ENCODE assay signal across 1 cellular context in genomic region chr9:122446819-122447484, GRCh38.
TF ChIP-seq lines count a peak whose summit lies in the region.

No MANE protein-coding gene starts in this region.

TF ChIP-seq in K562, 482 proteins besides CTCF, POLR2A, EP300 and RAD21 (continued from another document and continues in another):
- TF ChIP-seq, protein P1, sequence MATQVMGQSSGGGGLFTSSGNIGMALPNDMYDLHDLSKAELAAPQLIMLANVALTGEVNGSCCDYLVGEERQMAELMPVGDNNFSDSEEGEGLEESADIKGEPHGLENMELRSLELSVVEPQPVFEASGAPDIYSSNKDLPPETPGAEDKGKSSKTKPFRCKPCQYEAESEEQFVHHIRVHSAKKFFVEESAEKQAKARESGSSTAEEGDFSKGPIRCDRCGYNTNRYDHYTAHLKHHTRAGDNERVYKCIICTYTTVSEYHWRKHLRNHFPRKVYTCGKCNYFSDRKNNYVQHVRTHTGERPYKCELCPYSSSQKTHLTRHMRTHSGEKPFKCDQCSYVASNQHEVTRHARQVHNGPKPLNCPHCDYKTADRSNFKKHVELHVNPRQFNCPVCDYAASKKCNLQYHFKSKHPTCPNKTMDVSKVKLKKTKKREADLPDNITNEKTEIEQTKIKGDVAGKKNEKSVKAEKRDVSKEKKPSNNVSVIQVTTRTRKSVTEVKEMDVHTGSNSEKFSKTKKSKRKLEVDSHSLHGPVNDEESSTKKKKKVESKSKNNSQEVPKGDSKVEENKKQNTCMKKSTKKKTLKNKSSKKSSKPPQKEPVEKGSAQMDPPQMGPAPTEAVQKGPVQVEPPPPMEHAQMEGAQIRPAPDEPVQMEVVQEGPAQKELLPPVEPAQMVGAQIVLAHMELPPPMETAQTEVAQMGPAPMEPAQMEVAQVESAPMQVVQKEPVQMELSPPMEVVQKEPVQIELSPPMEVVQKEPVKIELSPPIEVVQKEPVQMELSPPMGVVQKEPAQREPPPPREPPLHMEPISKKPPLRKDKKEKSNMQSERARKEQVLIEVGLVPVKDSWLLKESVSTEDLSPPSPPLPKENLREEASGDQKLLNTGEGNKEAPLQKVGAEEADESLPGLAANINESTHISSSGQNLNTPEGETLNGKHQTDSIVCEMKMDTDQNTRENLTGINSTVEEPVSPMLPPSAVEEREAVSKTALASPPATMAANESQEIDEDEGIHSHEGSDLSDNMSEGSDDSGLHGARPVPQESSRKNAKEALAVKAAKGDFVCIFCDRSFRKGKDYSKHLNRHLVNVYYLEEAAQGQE (CRISPR knock-in tag; IDR thresholded peaks at IDR 0.05; ENCODE audit: low read depth): no peak
- TF ChIP-seq ZNF146 (CRISPR knock-in tag; IDR thresholded peaks at IDR 0.05; ENCODE audit: unreplicated experiment): no peak
- peak in 1 of 2 experiments; percentile 46; a peak in 1 of 4 replicates for TF ChIP-seq ZNF639 (CRISPR knock-in tag; conservative IDR thresholded peaks at IDR 0.05 in 1 of 2, IDR thresholded peaks at IDR 0.05 in 1 of 2)
- no peak for TF ChIP-seq ESRRA (IDR thresholded peaks at IDR 0.05; ENCODE audit: borderline replicate concordance, low read depth)
- TF ChIP-seq PHB2 (IDR thresholded peaks at IDR 0.05; ENCODE audit: low read depth): peak; percentile 93
- peak; percentile 82 for TF ChIP-seq KHSRP (IDR thresholded peaks at IDR 0.05)
- TF ChIP-seq POLR2G (IDR thresholded peaks at IDR 0.05; ENCODE audit: low read depth, low read length): no peak
- TF ChIP-seq ZNF197 (CRISPR knock-in tag; IDR thresholded peaks at IDR 0.05; ENCODE audit: low read depth): peak; percentile 59; the same call in 1 of the 2 replicates
- TF ChIP-seq RREB1 (CRISPR knock-in tag; IDR thresholded peaks at IDR 0.05): no peak
- TF ChIP-seq, protein P2, sequence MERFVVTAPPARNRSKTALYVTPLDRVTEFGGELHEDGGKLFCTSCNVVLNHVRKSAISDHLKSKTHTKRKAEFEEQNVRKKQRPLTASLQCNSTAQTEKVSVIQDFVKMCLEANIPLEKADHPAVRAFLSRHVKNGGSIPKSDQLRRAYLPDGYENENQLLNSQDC (CRISPR knock-in tag; IDR thresholded peaks at IDR 0.05): no peak
- TF ChIP-seq FOXK1 (CRISPR knock-in tag; IDR thresholded peaks at IDR 0.05; ENCODE audit: borderline replicate concordance): no peak
- no peak for TF ChIP-seq SNAPC5 (CRISPR knock-in tag; IDR thresholded peaks at IDR 0.05)
- TF ChIP-seq HES1 (IDR thresholded peaks at IDR 0.05; ENCODE audit: low read depth): peak; percentile 85
- no peak for TF ChIP-seq ZNF212 (CRISPR knock-in tag; IDR thresholded peaks at IDR 0.05)
- TF ChIP-seq CEBPZ (IDR thresholded peaks at IDR 0.05; ENCODE audit: borderline replicate concordance, low read depth, low read length): no peak
- TF ChIP-seq ZFP30 (CRISPR knock-in tag; IDR thresholded peaks at IDR 0.05; ENCODE audit: borderline replicate concordance): no peak
- no peak for TF ChIP-seq ATF6 (CRISPR knock-in tag; IDR thresholded peaks at IDR 0.05)
- TF ChIP-seq HMG20B (CRISPR knock-in tag; IDR thresholded peaks at IDR 0.05): no peak
- TF ChIP-seq, protein P3, sequence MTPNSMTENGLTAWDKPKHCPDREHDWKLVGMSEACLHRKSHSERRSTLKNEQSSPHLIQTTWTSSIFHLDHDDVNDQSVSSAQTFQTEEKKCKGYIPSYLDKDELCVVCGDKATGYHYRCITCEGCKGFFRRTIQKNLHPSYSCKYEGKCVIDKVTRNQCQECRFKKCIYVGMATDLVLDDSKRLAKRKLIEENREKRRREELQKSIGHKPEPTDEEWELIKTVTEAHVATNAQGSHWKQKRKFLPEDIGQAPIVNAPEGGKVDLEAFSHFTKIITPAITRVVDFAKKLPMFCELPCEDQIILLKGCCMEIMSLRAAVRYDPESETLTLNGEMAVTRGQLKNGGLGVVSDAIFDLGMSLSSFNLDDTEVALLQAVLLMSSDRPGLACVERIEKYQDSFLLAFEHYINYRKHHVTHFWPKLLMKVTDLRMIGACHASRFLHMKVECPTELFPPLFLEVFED (CRISPR knock-in tag; conservative IDR thresholded peaks at IDR 0.05): no peak
- TF ChIP-seq PBX2 (CRISPR knock-in tag; IDR thresholded peaks at IDR 0.05; ENCODE audit: low read depth): no peak
- TF ChIP-seq PBX2 (tag; conservative IDR thresholded peaks at IDR 0.05; ENCODE audit: low read depth): peak; percentile 5; the same call in 1 of the 2 replicates
- no peak for TF ChIP-seq ZNF347 (CRISPR knock-in tag; IDR thresholded peaks at IDR 0.05; ENCODE audit: low read depth)
- TF ChIP-seq ARID2 (IDR thresholded peaks at IDR 0.05): no peak
- TF ChIP-seq LARP7 (IDR thresholded peaks at IDR 0.05): no peak
- no peak for TF ChIP-seq RBM14 (IDR thresholded peaks at IDR 0.05; ENCODE audit: borderline replicate concordance, insufficient read depth, low read depth, low read length)
- TF ChIP-seq ZNF707 (CRISPR knock-in tag; conservative IDR thresholded peaks at IDR 0.05): no peak
- peak; percentile 85; the same call in 1 of the 2 replicates for TF ChIP-seq ILF3 (IDR thresholded peaks at IDR 0.05; ENCODE audit: borderline replicate concordance)
- no peak for TF ChIP-seq CBFB (CRISPR knock-in tag; IDR thresholded peaks at IDR 0.05)
- peak in 1 of 2 experiments; percentile 41 for TF ChIP-seq NCOA2 (IDR thresholded peaks at IDR 0.05; ENCODE audit: partially characterized antibody in 2 of 2)
- TF ChIP-seq ZNF507 (tag; conservative IDR thresholded peaks at IDR 0.05): no peak
- TF ChIP-seq TCF15 (CRISPR knock-in tag; IDR thresholded peaks at IDR 0.05): no peak
- no peak for TF ChIP-seq MLX (CRISPR knock-in tag; conservative IDR thresholded peaks at IDR 0.05)
- peak; percentile 99 for TF ChIP-seq TRIM28 (IDR thresholded peaks at IDR 0.05)
